Comparison of ENCODE assay signal across 19 cellular contexts in genomic region chr1:161047436-161048420, GRCh38. TPM values are rescaled to one million over a fixed set of nuclear protein-coding genes. Genes with fewer than 3 reads are reported as not detected.
A peak's percentile ranks its signal among the peaks of the same experiment; 100 is the strongest.
DNase-seq lines count a peak whose midpoint lies in the region; ATAC-seq and TF ChIP-seq lines count a peak whose summit lies in the region.
"Had no signal": no experiment of that assay in that cellular context is flagged by ENCODE, and none has a peak within 500 bp of the region (broad histone marks: within the 10 kb centered on the region; RNA-seq: fewer than 3 reads in every experiment).

No MANE protein-coding gene starts in this region.

- RAD21 ChIA-PET in HCT116 (lab: Charles Lee; ENCODE audit: low non-redundant PET in 1 of 2, low total read pairs in 2 of 2, uncharacterized antibody in 2 of 2, unreplicated experiment in 2 of 2) = no interaction called here

- POLR2A ChIA-PET in CD4-positive, alpha-beta memory T cell (lab: Charles Lee; ENCODE audit: partially characterized antibody) = interaction anchor here (1.5 to 21.2 kb wide), 12 partner anchors 9 to 251 kb away, joined by 6 to 602 read pairs (median 24); partner anchors contain the start of genes ARHGAP30, B4GALT3, F11R and KLHDC9
- POLR2A ChIA-PET in HCT116 (lab: Charles Lee) = interaction anchor here (1.0 kb wide), 1 partner anchor 85 kb away, joined by 3 read pairs; the partner anchor contains the start of gene DEDD

- no peaks in the 10 kb centered on the region for H4K20me1 ChIP-seq in HCT116 (ENCODE audit: insufficient read depth)

- H3K18ac ChIP-seq in mesenchymal stem cell (ENCODE audit: low read depth in 1 of 2, low read length in 2 of 2) = no peak overlapping the region

- H3K4me1 ChIP-seq in CD4-positive, alpha-beta memory T cell (ENCODE audit: insufficient read depth, low read length) = peaks cover 27% of the 10 kb centered on the region
- H3K4me1 ChIP-seq in HCT116 (ENCODE audit: control insufficient read depth in 1 of 2, insufficient read depth in 2 of 2, low read length in 2 of 2) (peaks cover 5 to 20% of the 10 kb centered on the region in 2 experiments; a peak in 2 of 4 replicates), mesenchymal stem cell (ENCODE audit: control insufficient read depth, insufficient read depth, low read depth, low read length) (no peaks in the 10 kb centered on the region)

- no peak overlapping the region for H2BK5ac ChIP-seq in mesenchymal stem cell (ENCODE audit: low read depth, low read length, poor library complexity, severe bottlenecking)

- H3K4me3 ChIP-seq in CD4-positive, alpha-beta memory T cell (ENCODE audit: low read length in 2 of 2) = no peak overlapping the region
- H3K4me3 ChIP-seq in HCT116 (replicated peaks in 1 of 2; ENCODE audit: low read depth in 1 of 2, low read length in 2 of 2) (no peak overlapping the region), mesenchymal stem cell (ENCODE audit: insufficient read depth in 1 of 2, low read depth in 1 of 2, low read length in 2 of 2) (no peak overlapping the region)
- H3K4me3 ChIP-seq: gastroesophageal sphincter had no signal

- peak overlapping the region in 1 of 8 donors; percentile 47 for H3K4me3 Mint-ChIP-seq in CD4-positive, alpha-beta memory T cell
- H3K4me3 Mint-ChIP-seq in activated naive CD8-positive, alpha-beta T cell = no peak overlapping the region
- no peak overlapping the region for H3K4me3 Mint-ChIP-seq in natural killer cell treated with Interleukin-12 subunit alpha and Interleukin-12 subunit beta and Interleukin-15 and Interleukin-18, amount 100 ng/mL, for 72 hours

- H3K27ac Mint-ChIP-seq in CD4-positive, alpha-beta memory T cell = peak overlapping the region; percentile 90 to 100 (median 99)
- H3K27ac Mint-ChIP-seq in activated naive CD8-positive, alpha-beta T cell = peak overlapping the region; percentile 98
- H3K27ac Mint-ChIP-seq in natural killer cell treated with Interleukin-12 subunit alpha and Interleukin-12 subunit beta and Interleukin-15 and Interleukin-18, amount 100 ng/mL, for 72 hours = peak overlapping the region; percentile 95 to 97

- H3K4me2 ChIP-seq in HCT116 (ENCODE audit: low read length) = no peak overlapping the region
- no peak overlapping the region for H3K4me2 ChIP-seq in mesenchymal stem cell (ENCODE audit: low read length, poor library complexity, severe bottlenecking)

- H2BK15ac ChIP-seq in mesenchymal stem cell (ENCODE audit: low read depth, poor library complexity, severe bottlenecking) = no peak overlapping the region

- no peaks in the 10 kb centered on the region for H3K9me3 ChIP-seq in CD4-positive, alpha-beta memory T cell (ENCODE audit: control insufficient read depth in 1 of 2, low read length in 2 of 2)
- H3K9me3 ChIP-seq in HCT116 (ENCODE audit: control insufficient read depth in 1 of 2, insufficient read depth in 1 of 2, low read depth in 1 of 2, low read length in 2 of 2) (peaks cover 0 to 5% of the 10 kb centered on the region in 2 experiments; a peak in 1 of 4 replicates), mesenchymal stem cell (ENCODE audit: control insufficient read depth, low read length) (peaks cover 15% of the 10 kb centered on the region)
- H3K9me3 ChIP-seq: gastroesophageal sphincter had no signal

- no peak overlapping the region for H2AK5ac ChIP-seq in mesenchymal stem cell (ENCODE audit: low read length, severe bottlenecking)

- H3K9ac ChIP-seq in HCT116 (ENCODE audit: low read length) (no peak overlapping the region), mesenchymal stem cell (ENCODE audit: low read length) (no peak overlapping the region)
- H3K9ac ChIP-seq: parathyroid adenoma had no signal

- no peak for DNase-seq in CD4-positive, alpha-beta memory T cell
- DNase-seq in HCT116 (ENCODE audit: low read depth, low spot score) = no peak
- no peak for DNase-seq in natural killer cell treated with Interleukin-12 subunit alpha and Interleukin-12 subunit beta and Interleukin-15 and Interleukin-18, amount 100 ng/mL, for 72 hours (ENCODE audit: low spot score)
- DNase-seq in iPS-NIHi11 (ENCODE audit: low spot score) = no peak
- DNase-seq in mesenchymal stem cell = no peak
- DNase-seq in SKM-1 (lab: John Stamatoyannopoulos, UW; ENCODE audit: unreplicated experiment) = no peak
- DNase-seq: activated CD4-positive, alpha-beta T cell treated with anti-CD3 and anti-CD28 coated beads, Interleukin-2, amount 50 U/mL, for 1 hour; dorsolateral prefrontal cortex; kidney; NCI-H1105; NCI-H526 treated with DMSO at 0.1 percent for 48 hours; stimulated activated CD4-positive, alpha-beta T cell treated with anti-CD3 and anti-CD28 coated beads, Interleukin-1b, Interleukin-23, amount 100 ng/mL, for 48 hours had no signal

- CTCF ChIA-PET in CD4-positive, alpha-beta memory T cell (lab: Charles Lee; ENCODE audit: partially characterized antibody) = interaction anchor here (1.0 to 10.7 kb wide), 6 partner anchors 21 to 52 kb away, joined by 3 to 171 read pairs (median 12); partner anchors contain the start of genes ARHGAP30 and KLHDC9
- CTCF ChIA-PET in HCT116 (lab: Charles Lee) = interaction anchor here (0.5 kb wide), 1 partner anchor 26 kb away, joined by 3 read pairs; no protein-coding TSS in a partner anchor

- no TSS peak for BruUV-seq in HCT116 (replicated peaks; lab: Mats Ljungman, UMichigan)

- no peaks in the 10 kb centered on the region for H3K27me3 ChIP-seq in CD4-positive, alpha-beta memory T cell (ENCODE audit: insufficient read depth, low read length)
- H3K27me3 ChIP-seq in HCT116 (ENCODE audit: insufficient read depth, low read length) = no peaks in the 10 kb centered on the region
- H3K27me3 ChIP-seq in mesenchymal stem cell (ENCODE audit: control insufficient read depth in 1 of 2, insufficient read depth in 1 of 2, low read length in 2 of 2) = no peaks in the 10 kb centered on the region
- H3K27me3 ChIP-seq: dorsolateral prefrontal cortex had no signal

- no peaks in the 10 kb centered on the region for H3K27me3 Mint-ChIP-seq in CD4-positive, alpha-beta memory T cell
- H3K27me3 Mint-ChIP-seq in activated naive CD8-positive, alpha-beta T cell = no peaks in the 10 kb centered on the region
- H3K27me3 Mint-ChIP-seq in natural killer cell treated with Interleukin-12 subunit alpha and Interleukin-12 subunit beta and Interleukin-15 and Interleukin-18, amount 100 ng/mL, for 72 hours = no peaks in the 10 kb centered on the region

- H2BK120ac ChIP-seq in mesenchymal stem cell (ENCODE audit: low read depth, low read length) = no peak overlapping the region

- H3K9me2 ChIP-seq in HCT116 (ENCODE audit: insufficient read depth) = no peaks in the 10 kb centered on the region

- H2BK12ac ChIP-seq in mesenchymal stem cell (ENCODE audit: low read length in 2 of 2) = no peak overlapping the region

- peaks cover 6% of the 10 kb centered on the region for H3K79me1 ChIP-seq in mesenchymal stem cell (replicated peaks; ENCODE audit: low read length, poor library complexity, severe bottlenecking)

- H3K36me3 Mint-ChIP-seq in CD4-positive, alpha-beta memory T cell = peaks cover 33 to 67% of the 10 kb centered on the region in 2 donors
- H3K36me3 Mint-ChIP-seq in activated naive CD8-positive, alpha-beta T cell = peaks cover 4% of the 10 kb centered on the region
- peaks cover 39% of the 10 kb centered on the region for H3K36me3 Mint-ChIP-seq in natural killer cell treated with Interleukin-12 subunit alpha and Interleukin-12 subunit beta and Interleukin-15 and Interleukin-18, amount 100 ng/mL, for 72 hours

- peaks cover 23 to 45% (median 32%) of the 10 kb centered on the region in 4 donors for H3K4me1 Mint-ChIP-seq in CD4-positive, alpha-beta memory T cell
- peaks cover 34% of the 10 kb centered on the region for H3K4me1 Mint-ChIP-seq in activated naive CD8-positive, alpha-beta T cell (ENCODE audit: low read depth)
- peaks cover 47 to 54% of the 10 kb centered on the region in 2 donors for H3K4me1 Mint-ChIP-seq in natural killer cell treated with Interleukin-12 subunit alpha and Interleukin-12 subunit beta and Interleukin-15 and Interleukin-18, amount 100 ng/mL, for 72 hours (ENCODE audit: low read depth in 2 of 2)

- H4K8ac ChIP-seq in mesenchymal stem cell (ENCODE audit: low read length) = no peak overlapping the region

- H3K14ac ChIP-seq in mesenchymal stem cell (ENCODE audit: low read length in 2 of 2) = no peak overlapping the region

- H2AFZ ChIP-seq in HCT116 (ENCODE audit: low read depth, low read length, poor library complexity, severe bottlenecking) = no peak overlapping the region
- no peak overlapping the region for H2AFZ ChIP-seq in mesenchymal stem cell (ENCODE audit: low read depth, low read length)
- H2AFZ ChIP-seq: parathyroid adenoma had no signal

- H3K4ac ChIP-seq in mesenchymal stem cell (ENCODE audit: low read depth in 1 of 2, low read length in 2 of 2) = no peak overlapping the region

- H3K27ac ChIP-seq in CD4-positive, alpha-beta memory T cell (ENCODE audit: low read depth, low read length) = peak overlapping the region; percentile 91
- H3K27ac ChIP-seq in HCT116 (ENCODE audit: low read depth, low read length) = no peak overlapping the region
- no peak overlapping the region for H3K27ac ChIP-seq in mesenchymal stem cell (ENCODE audit: low read length, poor library complexity, severe bottlenecking)

- no peaks in the 10 kb centered on the region for H3K9me3 Mint-ChIP-seq in CD4-positive, alpha-beta memory T cell
- H3K9me3 Mint-ChIP-seq in activated naive CD8-positive, alpha-beta T cell (ENCODE audit: low read depth) = no peaks in the 10 kb centered on the region
- no peaks in the 10 kb centered on the region for H3K9me3 Mint-ChIP-seq in natural killer cell treated with Interleukin-12 subunit alpha and Interleukin-12 subunit beta and Interleukin-15 and Interleukin-18, amount 100 ng/mL, for 72 hours

- ATAC-seq in HCT116 = no peak
- ATAC-seq in natural killer cell treated with Interleukin-12 subunit alpha and Interleukin-12 subunit beta and Interleukin-15 and Interleukin-18, amount 100 ng/mL, for 72 hours = no peak
- ATAC-seq in HG02852 (IDR thresholded peaks at IDR 0.05; ENCODE audit: unreplicated experiment) = no peak
- ATAC-seq: gastroesophageal sphincter had no signal

- H4K91ac ChIP-seq in mesenchymal stem cell (ENCODE audit: low read length) = no peak overlapping the region

- TF ChIP-seq CTCF in HCT116 (IDR thresholded peaks at IDR 0.05 in 2 of 3, conservative IDR thresholded peaks at IDR 0.05 in 1 of 3; ENCODE audit: borderline replicate concordance in 1 of 3, insufficient read depth in 1 of 3, low read depth in 2 of 3, low read length in 2 of 3) = no peak

- H3K23ac ChIP-seq in mesenchymal stem cell (ENCODE audit: low read length in 2 of 2) = no peak overlapping the region

- no peak for TF ChIP-seq RAD21 in HCT116 (IDR thresholded peaks at IDR 0.05; ENCODE audit: low read depth)

- intact Hi-C loops in CD4-positive, alpha-beta memory T cell (cut with micrococcal nuclease) = loop anchor here (5.0 kb wide), 2 partner anchors 105 to 120 kb away; partner anchors contain the start of genes PPOX and UFC1
- intact Hi-C loops in HCT116 (cut with micrococcal nuclease) = loop anchor here (5.0 kb wide), 1 partner anchor 70 kb away; the partner anchor contains the start of genes NIT1 and PFDN2

- H3K36me3 ChIP-seq in CD4-positive, alpha-beta memory T cell (ENCODE audit: insufficient read depth, low read length) = peaks cover 48% of the 10 kb centered on the region
- peaks cover 0 to 3% of the 10 kb centered on the region in 2 experiments; a peak in 1 of 4 replicates for H3K36me3 ChIP-seq in HCT116 (ENCODE audit: control insufficient read depth in 1 of 2, insufficient read depth in 2 of 2, low read length in 2 of 2)
- peaks cover 0 to 4% of the 10 kb centered on the region in 2 experiments for H3K36me3 ChIP-seq in mesenchymal stem cell (ENCODE audit: control insufficient read depth in 1 of 2, insufficient read depth in 2 of 2, low read depth in 1 of 2, low read length in 2 of 2)

- H3K79me2 ChIP-seq in HCT116 (ENCODE audit: insufficient read depth, low read length) = peaks cover 16% of the 10 kb centered on the region; the same call in 1 of the 2 replicates

- 96% methylated on average over 18 of the region's 18 CpGs for WGBS in mesenchymal stem cell

- TF ChIP-seq POLR2A in HCT116 (IDR thresholded peaks at IDR 0.05; ENCODE audit: borderline replicate concordance, extremely low read depth, insufficient read depth, insufficient read length) = no peak

RNA-seq across cellular contexts. Expression of gene USF1, which starts 2.0 kb away (rescaled TPM):
- 100 to 1,000 TPM; 101 to 102 TPM for total RNA-seq in CD4-positive, alpha-beta memory T cell
- 1 to 10 TPM; 1.4 to 5.9 TPM for polyA plus RNA-seq in CD4-positive, alpha-beta memory T cell
- 48.0 TPM for total RNA-seq in HCT116 (2021; ENCODE audit: unreplicated experiment)
- 49.1 and 61.6 TPM in 2 replicates for polyA plus RNA-seq in HCT116 (2012)
- total RNA-seq in natural killer cell treated with Interleukin-12 subunit alpha and Interleukin-12 subunit beta and Interleukin-15 and Interleukin-18, amount 100 ng/mL, for 72 hours = 10 to 100 TPM; 72.2 to 77.4 TPM
- polyA plus RNA-seq in mesenchymal stem cell (2013, experiment 1 of 2) = 22.4 TPM
- polyA plus RNA-seq in mesenchymal stem cell (2013, experiment 2 of 2) = 21.8 TPM

RNA-seq across cellular contexts. Expression of gene TSTD1, which starts 9.0 kb away (rescaled TPM):
- total RNA-seq in CD4-positive, alpha-beta memory T cell = 10 to 100 TPM; 92.0 to 93.1 TPM
- 100 to 1,000 TPM; 264 to 411 TPM for polyA plus RNA-seq in CD4-positive, alpha-beta memory T cell
- total RNA-seq in HCT116 (2021; ENCODE audit: unreplicated experiment) = 116 TPM
- polyA plus RNA-seq in HCT116 (2012) = 157 and 191 TPM in 2 replicates
- 10 to 100 TPM; 10.5 to 47.2 TPM for total RNA-seq in natural killer cell treated with Interleukin-12 subunit alpha and Interleukin-12 subunit beta and Interleukin-15 and Interleukin-18, amount 100 ng/mL, for 72 hours
- polyA plus RNA-seq in mesenchymal stem cell (2013, experiment 1 of 2) = 0.57 TPM
- polyA plus RNA-seq in mesenchymal stem cell (2013, experiment 2 of 2) = 0.51 TPM
- total RNA-seq: H4, HT1080 had no signal

RNA-seq across cellular contexts. Expression of gene ARHGAP30, which starts 22.0 kb away (rescaled TPM):
- total RNA-seq in CD4-positive, alpha-beta memory T cell = 100 to 1,000 TPM; 222 to 226 TPM
- polyA plus RNA-seq in CD4-positive, alpha-beta memory T cell = 100 to 1,000 TPM in 1 of 2 donors, 10 to 100 TPM in 1; 63.4 to 213 TPM
- total RNA-seq in HCT116 (2021; ENCODE audit: unreplicated experiment) = 0.39 TPM
- polyA plus RNA-seq in HCT116 (2012) = 0.34 and 0.36 TPM in 2 replicates
- 100 to 1,000 TPM; 217 to 250 TPM for total RNA-seq in natural killer cell treated with Interleukin-12 subunit alpha and Interleukin-12 subunit beta and Interleukin-15 and Interleukin-18, amount 100 ng/mL, for 72 hours
- 0.04 TPM for polyA plus RNA-seq in mesenchymal stem cell (2013, experiment 1 of 2)
- 0.03 TPM for polyA plus RNA-seq in mesenchymal stem cell (2013, experiment 2 of 2)
- total RNA-seq: SK-MEL-5 had no signal

RNA-seq across cellular contexts. Expression of gene F11R, which starts 26.8 kb away (rescaled TPM):
- total RNA-seq in CD4-positive, alpha-beta memory T cell = 10 to 100 TPM; 19.3 to 27.1 TPM
- 10 to 100 TPM; 15.9 to 33.2 TPM for polyA plus RNA-seq in CD4-positive, alpha-beta memory T cell
- total RNA-seq in HCT116 (2021; ENCODE audit: unreplicated experiment) = 86.7 TPM
- 127 and 147 TPM in 2 replicates for polyA plus RNA-seq in HCT116 (2012)
- 10 to 100 TPM; 11.0 to 25.9 TPM for total RNA-seq in natural killer cell treated with Interleukin-12 subunit alpha and Interleukin-12 subunit beta and Interleukin-15 and Interleukin-18, amount 100 ng/mL, for 72 hours
- polyA plus RNA-seq in mesenchymal stem cell (2013, experiment 1 of 2) = 4.0 TPM
- 4.8 TPM for polyA plus RNA-seq in mesenchymal stem cell (2013, experiment 2 of 2)

RNA-seq across cellular contexts. Expression of gene NECTIN4, which starts 41.6 kb away (rescaled TPM):
- not detected for total RNA-seq in CD4-positive, alpha-beta memory T cell
- not detected for polyA plus RNA-seq in CD4-positive, alpha-beta memory T cell
- total RNA-seq in HCT116 (2021; ENCODE audit: unreplicated experiment) = 3.3 TPM
- 4.5 and 7.0 TPM in 2 replicates for polyA plus RNA-seq in HCT116 (2012)
- total RNA-seq in natural killer cell treated with Interleukin-12 subunit alpha and Interleukin-12 subunit beta and Interleukin-15 and Interleukin-18, amount 100 ng/mL, for 72 hours = not detected
- polyA plus RNA-seq in mesenchymal stem cell (2013, experiment 1 of 2) = 0.03 TPM
- polyA plus RNA-seq in mesenchymal stem cell (2013, experiment 2 of 2) = 0.01 TPM

Comparison
In these comparisons a context has a peak if more than half of its experiments do, and no peak if none do; other contexts are left out.
1. RNA of gene ARHGAP30, which starts 22.0 kb away (total RNA-seq): 217 to 250 TPM in natural killer cell treated with Interleukin-12 subunit alpha and Interleukin-12 subunit beta and Interleukin-15 and Interleukin-18, amount 100 ng/mL, for 72 hours and 222 to 226 TPM in CD4-positive, alpha-beta memory T cell; 0.39 TPM in HCT116 (single experiment); every median in the first group is over 100 times any median in the second.
2. Peak in every context shown above with its lines, with median percentiles within 50 percentile points of each other: H3K27ac Mint-ChIP-seq.